In the genomic region with DNA sequence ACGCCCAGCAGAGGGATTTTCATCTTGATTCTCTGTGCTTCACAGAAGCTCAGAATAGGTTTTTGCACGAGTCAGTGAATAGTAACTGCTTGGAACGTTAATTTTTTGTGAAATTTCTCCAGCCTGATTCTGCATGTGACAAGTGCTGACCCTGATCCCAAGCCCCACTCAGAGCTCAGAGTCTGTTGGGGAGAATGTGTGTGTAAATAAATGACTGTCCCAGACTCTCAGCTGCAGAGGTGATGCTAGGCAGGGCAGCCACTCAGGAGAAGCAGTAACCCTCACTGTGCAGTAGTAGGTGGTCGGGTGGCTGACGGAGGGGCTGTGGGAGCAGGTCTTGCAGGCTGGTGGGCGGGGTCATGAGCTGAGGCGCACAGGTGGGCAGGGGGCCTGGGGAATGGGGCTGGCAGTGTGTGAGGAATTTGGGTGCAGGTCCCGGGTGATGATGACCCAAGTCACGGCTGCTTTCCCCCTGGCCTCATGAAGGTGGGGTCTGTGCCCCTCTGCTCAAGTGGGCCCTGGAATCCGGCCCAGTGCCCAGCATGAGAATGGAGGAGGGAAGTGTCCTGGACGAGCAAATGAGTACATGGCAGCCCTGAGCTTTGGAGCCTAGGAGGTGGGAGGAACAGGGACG, we compare ENCODE assay signal across 2 cellular contexts.
TF ChIP-seq lines count a peak whose summit lies in the region.

No MANE protein-coding gene starts in this region.

TF ChIP-seq in IMR-90, 13 proteins besides CTCF, POLR2A, EP300 and RAD21:
- TF ChIP-seq MAZ (IDR thresholded peaks at IDR 0.05; ENCODE audit: borderline replicate concordance, low read depth, low read length) (no peak), BHLHE40 (IDR thresholded peaks at IDR 0.05; ENCODE audit: low read depth, low read length) (no peak), CHD1 (IDR thresholded peaks at IDR 0.05; ENCODE audit: low read depth, low read length) (no peak), MAFK (IDR thresholded peaks at IDR 0.05; ENCODE audit: low read depth, low read length) (no peak), NFE2L2 (IDR thresholded peaks at IDR 0.05; ENCODE audit: low read depth, low read length) (no peak)

TF ChIP-seq in K562, 482 proteins besides CTCF, POLR2A, EP300 and RAD21:
- TF ChIP-seq, protein P1, sequence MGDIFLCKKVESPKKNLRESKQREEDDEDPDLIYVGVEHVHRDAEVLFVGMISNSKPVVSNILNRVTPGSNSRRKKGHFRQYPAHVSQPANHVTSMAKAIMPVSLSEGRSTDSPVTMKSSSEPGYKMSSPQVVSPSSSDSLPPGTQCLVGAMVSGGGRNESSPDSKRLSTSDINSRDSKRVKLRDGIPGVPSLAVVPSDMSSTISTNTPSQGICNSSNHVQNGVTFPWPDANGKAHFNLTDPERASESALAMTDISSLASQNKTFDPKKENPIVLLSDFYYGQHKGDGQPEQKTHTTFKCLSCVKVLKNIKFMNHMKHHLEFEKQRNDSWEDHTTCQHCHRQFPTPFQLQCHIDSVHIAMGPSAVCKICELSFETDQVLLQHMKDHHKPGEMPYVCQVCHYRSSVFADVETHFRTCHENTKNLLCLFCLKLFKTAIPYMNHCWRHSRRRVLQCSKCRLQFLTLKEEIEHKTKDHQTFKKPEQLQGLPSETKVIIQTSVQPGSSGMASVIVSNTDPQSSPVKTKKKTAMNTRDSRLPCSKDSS (IDR thresholded peaks at IDR 0.05; ENCODE audit: low read depth, partially characterized antibody) = no peak
- TF ChIP-seq, protein P2, sequence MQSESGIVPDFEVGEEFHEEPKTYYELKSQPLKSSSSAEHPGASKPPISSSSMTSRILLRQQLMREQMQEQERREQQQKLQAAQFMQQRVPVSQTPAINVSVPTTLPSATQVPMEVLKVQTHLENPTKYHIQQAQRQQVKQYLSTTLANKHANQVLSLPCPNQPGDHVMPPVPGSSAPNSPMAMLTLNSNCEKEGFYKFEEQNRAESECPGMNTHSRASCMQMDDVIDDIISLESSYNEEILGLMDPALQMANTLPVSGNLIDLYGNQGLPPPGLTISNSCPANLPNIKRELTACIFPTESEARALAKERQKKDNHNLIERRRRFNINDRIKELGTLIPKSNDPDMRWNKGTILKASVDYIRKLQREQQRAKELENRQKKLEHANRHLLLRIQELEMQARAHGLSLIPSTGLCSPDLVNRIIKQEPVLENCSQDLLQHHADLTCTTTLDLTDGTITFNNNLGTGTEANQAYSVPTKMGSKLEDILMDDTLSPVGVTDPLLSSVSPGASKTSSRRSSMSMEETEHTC (IDR thresholded peaks at IDR 0.05) = no peak
